Comparison of ENCODE assay signal across 8 cellular contexts in genomic region chr3:71926242-71926560, GRCh38.
DNase-seq lines count a peak whose midpoint lies in the region; ATAC-seq and TF ChIP-seq lines count a peak whose summit lies in the region.

No MANE protein-coding gene starts in this region.

- intact Hi-C loops in mucosa of descending colon (cut with DNase I, micrococcal nuclease) = no loop called here

- TF ChIP-seq CTCF in AG09309 (IDR thresholded peaks at IDR 0.05; ENCODE audit: control insufficient read depth, insufficient read depth, low read depth, low read length, missing control alignments) = peak; percentile 18
- peak; percentile 46 for TF ChIP-seq CTCF in brain microvascular endothelial cell (IDR thresholded peaks at IDR 0.05; ENCODE audit: low read depth, low read length, missing control alignments)
- TF ChIP-seq CTCF in mucosa of descending colon (IDR thresholded peaks at IDR 0.05) = peak; percentile 13

- H3K4me3 ChIP-seq in AG09309 (ENCODE audit: control insufficient read depth, low read depth, low read length) = no peak overlapping the region
- H3K4me3 ChIP-seq in brain microvascular endothelial cell (ENCODE audit: low read depth, low read length) = no peak overlapping the region
- H3K4me3 ChIP-seq in mucosa of descending colon = no peak overlapping the region

- H3K36me3 ChIP-seq in brain microvascular endothelial cell (replicated peaks) (no peaks in the 10 kb centered on the region), mucosa of descending colon (ENCODE audit: low read depth) (no peaks in the 10 kb centered on the region)

- H3K9me3 ChIP-seq in mucosa of descending colon = no peaks in the 10 kb centered on the region

- no peak overlapping the region for H3K27ac ChIP-seq in brain microvascular endothelial cell

- DNase-seq in AG09309 (ENCODE audit: low read depth) (no peak), NCI-H1105 treated with DMSO at 0.1 percent for 48 hours (lab: John Stamatoyannopoulos, UW) (peak; percentile 72), brain microvascular endothelial cell (no peak), mucosa of descending colon (peak in 1 of 3 donors; percentile 84)

- H3K27me3 ChIP-seq in brain microvascular endothelial cell (replicated peaks) = no peaks in the 10 kb centered on the region

- peak; percentile 28 for ATAC-seq in GM18858 (IDR thresholded peaks at IDR 0.05; ENCODE audit: unreplicated experiment)
- peak; percentile 84 for ATAC-seq in mucosa of descending colon
- no peak for ATAC-seq in GM21576 (IDR thresholded peaks at IDR 0.05; ENCODE audit: unreplicated experiment)
- ATAC-seq in HG02798 (IDR thresholded peaks at IDR 0.05; ENCODE audit: poor library complexity, unreplicated experiment) = no peak
- no peak for ATAC-seq in GM19324 (IDR thresholded peaks at IDR 0.05; ENCODE audit: low FRiP score, unreplicated experiment)

- H3K4me1 ChIP-seq in mucosa of descending colon (ENCODE audit: low read depth) = no peaks in the 10 kb centered on the region

- in situ Hi-C loops in brain microvascular endothelial cell (cut with HindIII; ENCODE audit: low pct_ligation_motif_present, low sequenced_read_pairs) = no loop called here

Comparison
In these comparisons a context has a peak if more than half of its experiments do, and no peak if none do; other contexts are left out.
1. ATAC-seq: peak in GM18858 (single experiment) and mucosa of descending colon (single experiment); none in GM21576 (single experiment), HG02798 (single experiment) and GM19324 (single experiment).
2. Peak in every context shown above with its lines, with median percentiles within 50 percentile points of each other: CTCF ChIP-seq.